ENCODE assay signal across 1 cellular context in the genomic region with DNA sequence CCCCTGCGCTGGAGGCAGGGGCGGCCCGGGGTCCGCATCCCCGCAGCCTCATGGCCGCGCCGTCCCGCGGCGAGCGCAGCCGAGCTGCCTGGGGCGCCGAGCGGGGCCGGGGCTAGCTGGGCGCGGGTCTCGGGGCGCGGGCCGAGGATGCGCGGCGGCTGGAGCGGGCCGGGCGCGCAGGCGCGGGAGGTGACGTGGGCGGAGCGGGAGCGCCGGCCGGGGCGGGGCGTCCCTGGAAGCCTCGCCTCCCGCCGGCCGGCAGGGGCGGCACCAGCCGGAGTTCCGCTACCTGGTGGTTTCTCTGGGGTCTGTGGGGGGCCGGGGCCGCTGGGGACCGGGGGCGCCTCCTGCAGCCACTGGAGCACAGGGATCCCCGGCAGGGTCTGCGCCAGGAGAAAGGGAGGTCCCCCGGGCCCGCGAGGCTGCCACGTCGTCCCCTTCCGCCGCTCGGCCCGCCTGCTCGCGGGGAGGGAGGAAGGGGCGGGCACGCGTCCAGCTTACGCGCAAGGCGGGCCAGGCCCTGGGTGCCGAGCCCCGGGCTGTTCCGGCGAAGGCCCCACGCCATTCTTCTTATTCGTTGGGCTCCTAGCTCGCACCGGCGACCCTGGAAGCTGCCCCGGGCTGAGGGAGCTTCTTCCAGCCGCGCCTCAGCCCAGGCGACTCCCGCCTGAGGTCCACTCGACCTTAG.
A peak's percentile ranks its signal among the peaks of the same experiment; 100 is the strongest.
TF ChIP-seq lines count a peak whose summit lies in the region.

A gene with protein sequence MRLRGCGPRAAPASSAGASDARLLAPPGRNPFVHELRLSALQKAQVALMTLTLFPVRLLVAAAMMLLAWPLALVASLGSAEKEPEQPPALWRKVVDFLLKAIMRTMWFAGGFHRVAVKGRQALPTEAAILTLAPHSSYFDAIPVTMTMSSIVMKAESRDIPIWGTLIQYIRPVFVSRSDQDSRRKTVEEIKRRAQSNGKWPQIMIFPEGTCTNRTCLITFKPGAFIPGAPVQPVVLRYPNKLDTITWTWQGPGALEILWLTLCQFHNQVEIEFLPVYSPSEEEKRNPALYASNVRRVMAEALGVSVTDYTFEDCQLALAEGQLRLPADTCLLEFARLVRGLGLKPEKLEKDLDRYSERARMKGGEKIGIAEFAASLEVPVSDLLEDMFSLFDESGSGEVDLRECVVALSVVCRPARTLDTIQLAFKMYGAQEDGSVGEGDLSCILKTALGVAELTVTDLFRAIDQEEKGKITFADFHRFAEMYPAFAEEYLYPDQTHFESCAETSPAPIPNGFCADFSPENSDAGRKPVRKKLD (minus strand): TSS at position 168 of the 688 bp plus-strand sequence. CDS start 116 bp downstream, at position 52.

TF ChIP-seq in HEK293, 187 proteins besides CTCF, POLR2A, EP300 and RAD21 (continued from another document and continues in another):
- TF ChIP-seq, protein P1, sequence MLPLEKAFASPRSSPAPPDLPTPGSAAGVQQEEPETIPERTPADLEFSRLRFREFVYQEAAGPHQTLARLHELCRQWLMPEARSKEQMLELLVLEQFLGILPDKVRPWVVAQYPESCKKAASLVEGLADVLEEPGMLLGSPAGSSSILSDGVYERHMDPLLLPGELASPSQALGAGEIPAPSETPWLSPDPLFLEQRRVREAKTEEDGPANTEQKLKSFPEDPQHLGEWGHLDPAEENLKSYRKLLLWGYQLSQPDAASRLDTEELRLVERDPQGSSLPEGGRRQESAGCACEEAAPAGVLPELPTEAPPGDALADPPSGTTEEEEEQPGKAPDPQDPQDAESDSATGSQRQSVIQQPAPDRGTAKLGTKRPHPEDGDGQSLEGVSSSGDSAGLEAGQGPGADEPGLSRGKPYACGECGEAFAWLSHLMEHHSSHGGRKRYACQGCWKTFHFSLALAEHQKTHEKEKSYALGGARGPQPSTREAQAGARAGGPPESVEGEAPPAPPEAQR (tag by site-specific recombination; IDR thresholded peaks at IDR 0.05) = no peak
- TF ChIP-seq ZNF629 (tag by site-specific recombination; IDR thresholded peaks at IDR 0.05) (no peak), SETDB1 (IDR thresholded peaks at IDR 0.05; ENCODE audit: insufficient read length, low read length) (no peak), ZNF10 (tag by site-specific recombination; IDR thresholded peaks at IDR 0.05) (no peak), BCL11B (tag by site-specific recombination; IDR thresholded peaks at IDR 0.05; ENCODE audit: low read depth) (peak; percentile 39; the same call in 1 of the 2 replicates), ZNF112 (tag by site-specific recombination; IDR thresholded peaks at IDR 0.05) (no peak), ZNF610 (tag by site-specific recombination; IDR thresholded peaks at IDR 0.05; ENCODE audit: borderline replicate concordance) (no peak), ZNF843 (tag by site-specific recombination; IDR thresholded peaks at IDR 0.05) (no peak), GLIS1 (tag by site-specific recombination; IDR thresholded peaks at IDR 0.05) (peak; percentile 92), ZNF544 (tag by site-specific recombination; IDR thresholded peaks at IDR 0.05) (no peak), ZNF133 (tag by site-specific recombination; IDR thresholded peaks at IDR 0.05) (no peak), ZNF114 (tag by site-specific recombination; IDR thresholded peaks at IDR 0.05) (no peak), FEZF1 (tag by site-specific recombination; IDR thresholded peaks at IDR 0.05) (no peak), ZNF624 (tag by site-specific recombination; IDR thresholded peaks at IDR 0.05) (no peak), ZNF664 (tag by site-specific recombination; IDR thresholded peaks at IDR 0.05) (no peak), ZNF292 (tag by site-specific recombination; IDR thresholded peaks at IDR 0.05; ENCODE audit: borderline replicate concordance, low read depth) (no peak), ZNF76 (tag by site-specific recombination; IDR thresholded peaks at IDR 0.05; ENCODE audit: borderline replicate concordance, low read depth) (peak; percentile 35; the same call in 1 of the 2 replicates), ZNF530 (tag by site-specific recombination; IDR thresholded peaks at IDR 0.05; ENCODE audit: low read depth) (no peak), ZNF423 (tag by site-specific recombination; IDR thresholded peaks at IDR 0.05) (0 out of 2 replicates have a peak, but pooled peaks have one; percentile 29), ZNF324 (tag by site-specific recombination; IDR thresholded peaks at IDR 0.05) (no peak), MZF1 (tag by site-specific recombination; IDR thresholded peaks at IDR 0.05; ENCODE audit: borderline replicate concordance) (no peak), SP2 (tag by site-specific recombination; IDR thresholded peaks at IDR 0.05) (peak; percentile 88), HOXC10 (CRISPR knock-in tag; IDR thresholded peaks at IDR 0.05) (no peak), ZNF211 (tag by site-specific recombination; IDR thresholded peaks at IDR 0.05; ENCODE audit: low read depth) (no peak), ZNF214 (tag by site-specific recombination; IDR thresholded peaks at IDR 0.05; ENCODE audit: borderline replicate concordance) (no peak), ZNF768 (tag by site-specific recombination; IDR thresholded peaks at IDR 0.05) (no peak), ZNF626 (tag by site-specific recombination; IDR thresholded peaks at IDR 0.05) (no peak; the same call in 1 of the 2 replicates), OVOL3 (tag by site-specific recombination; IDR thresholded peaks at IDR 0.05) (no peak)
- TF ChIP-seq, protein P2, sequence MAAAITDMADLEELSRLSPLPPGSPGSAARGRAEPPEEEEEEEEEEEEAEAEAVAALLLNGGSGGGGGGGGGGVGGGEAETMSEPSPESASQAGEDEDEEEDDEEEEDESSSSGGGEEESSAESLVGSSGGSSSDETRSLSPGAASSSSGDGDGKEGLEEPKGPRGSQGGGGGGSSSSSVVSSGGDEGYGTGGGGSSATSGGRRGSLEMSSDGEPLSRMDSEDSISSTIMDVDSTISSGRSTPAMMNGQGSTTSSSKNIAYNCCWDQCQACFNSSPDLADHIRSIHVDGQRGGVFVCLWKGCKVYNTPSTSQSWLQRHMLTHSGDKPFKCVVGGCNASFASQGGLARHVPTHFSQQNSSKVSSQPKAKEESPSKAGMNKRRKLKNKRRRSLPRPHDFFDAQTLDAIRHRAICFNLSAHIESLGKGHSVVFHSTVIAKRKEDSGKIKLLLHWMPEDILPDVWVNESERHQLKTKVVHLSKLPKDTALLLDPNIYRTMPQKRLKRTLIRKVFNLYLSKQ (tag by site-specific recombination; IDR thresholded peaks at IDR 0.05; ENCODE audit: borderline replicate concordance) = no peak
- TF ChIP-seq, protein P3, sequence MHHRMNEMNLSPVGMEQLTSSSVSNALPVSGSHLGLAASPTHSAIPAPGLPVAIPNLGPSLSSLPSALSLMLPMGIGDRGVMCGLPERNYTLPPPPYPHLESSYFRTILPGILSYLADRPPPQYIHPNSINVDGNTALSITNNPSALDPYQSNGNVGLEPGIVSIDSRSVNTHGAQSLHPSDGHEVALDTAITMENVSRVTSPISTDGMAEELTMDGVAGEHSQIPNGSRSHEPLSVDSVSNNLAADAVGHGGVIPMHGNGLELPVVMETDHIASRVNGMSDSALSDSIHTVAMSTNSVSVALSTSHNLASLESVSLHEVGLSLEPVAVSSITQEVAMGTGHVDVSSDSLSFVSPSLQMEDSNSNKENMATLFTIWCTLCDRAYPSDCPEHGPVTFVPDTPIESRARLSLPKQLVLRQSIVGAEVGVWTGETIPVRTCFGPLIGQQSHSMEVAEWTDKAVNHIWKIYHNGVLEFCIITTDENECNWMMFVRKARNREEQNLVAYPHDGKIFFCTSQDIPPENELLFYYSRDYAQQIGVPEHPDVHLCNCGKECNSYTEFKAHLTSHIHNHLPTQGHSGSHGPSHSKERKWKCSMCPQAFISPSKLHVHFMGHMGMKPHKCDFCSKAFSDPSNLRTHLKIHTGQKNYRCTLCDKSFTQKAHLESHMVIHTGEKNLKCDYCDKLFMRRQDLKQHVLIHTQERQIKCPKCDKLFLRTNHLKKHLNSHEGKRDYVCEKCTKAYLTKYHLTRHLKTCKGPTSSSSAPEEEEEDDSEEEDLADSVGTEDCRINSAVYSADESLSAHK (tag by site-specific recombination; IDR thresholded peaks at IDR 0.05) = peak; percentile 44; the same call in 1 of the 2 replicates
- TF ChIP-seq, protein P4, sequence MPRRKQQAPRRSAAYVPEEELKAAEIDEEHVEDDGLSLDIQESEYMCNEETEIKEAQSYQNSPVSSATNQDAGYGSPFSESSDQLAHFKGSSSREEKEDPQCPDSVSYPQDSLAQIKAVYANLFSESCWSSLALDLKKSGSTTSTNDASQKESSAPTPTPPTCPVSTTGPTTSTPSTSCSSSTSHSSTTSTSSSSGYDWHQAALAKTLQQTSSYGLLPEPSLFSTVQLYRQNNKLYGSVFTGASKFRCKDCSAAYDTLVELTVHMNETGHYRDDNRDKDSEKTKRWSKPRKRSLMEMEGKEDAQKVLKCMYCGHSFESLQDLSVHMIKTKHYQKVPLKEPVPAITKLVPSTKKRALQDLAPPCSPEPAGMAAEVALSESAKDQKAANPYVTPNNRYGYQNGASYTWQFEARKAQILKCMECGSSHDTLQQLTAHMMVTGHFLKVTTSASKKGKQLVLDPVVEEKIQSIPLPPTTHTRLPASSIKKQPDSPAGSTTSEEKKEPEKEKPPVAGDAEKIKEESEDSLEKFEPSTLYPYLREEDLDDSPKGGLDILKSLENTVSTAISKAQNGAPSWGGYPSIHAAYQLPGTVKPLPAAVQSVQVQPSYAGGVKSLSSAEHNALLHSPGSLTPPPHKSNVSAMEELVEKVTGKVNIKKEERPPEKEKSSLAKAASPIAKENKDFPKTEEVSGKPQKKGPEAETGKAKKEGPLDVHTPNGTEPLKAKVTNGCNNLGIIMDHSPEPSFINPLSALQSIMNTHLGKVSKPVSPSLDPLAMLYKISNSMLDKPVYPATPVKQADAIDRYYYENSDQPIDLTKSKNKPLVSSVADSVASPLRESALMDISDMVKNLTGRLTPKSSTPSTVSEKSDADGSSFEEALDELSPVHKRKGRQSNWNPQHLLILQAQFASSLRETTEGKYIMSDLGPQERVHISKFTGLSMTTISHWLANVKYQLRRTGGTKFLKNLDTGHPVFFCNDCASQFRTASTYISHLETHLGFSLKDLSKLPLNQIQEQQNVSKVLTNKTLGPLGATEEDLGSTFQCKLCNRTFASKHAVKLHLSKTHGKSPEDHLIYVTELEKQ (tag by site-specific recombination; IDR thresholded peaks at IDR 0.05; ENCODE audit: borderline replicate concordance) = no peak
- TF ChIP-seq, protein P5, sequence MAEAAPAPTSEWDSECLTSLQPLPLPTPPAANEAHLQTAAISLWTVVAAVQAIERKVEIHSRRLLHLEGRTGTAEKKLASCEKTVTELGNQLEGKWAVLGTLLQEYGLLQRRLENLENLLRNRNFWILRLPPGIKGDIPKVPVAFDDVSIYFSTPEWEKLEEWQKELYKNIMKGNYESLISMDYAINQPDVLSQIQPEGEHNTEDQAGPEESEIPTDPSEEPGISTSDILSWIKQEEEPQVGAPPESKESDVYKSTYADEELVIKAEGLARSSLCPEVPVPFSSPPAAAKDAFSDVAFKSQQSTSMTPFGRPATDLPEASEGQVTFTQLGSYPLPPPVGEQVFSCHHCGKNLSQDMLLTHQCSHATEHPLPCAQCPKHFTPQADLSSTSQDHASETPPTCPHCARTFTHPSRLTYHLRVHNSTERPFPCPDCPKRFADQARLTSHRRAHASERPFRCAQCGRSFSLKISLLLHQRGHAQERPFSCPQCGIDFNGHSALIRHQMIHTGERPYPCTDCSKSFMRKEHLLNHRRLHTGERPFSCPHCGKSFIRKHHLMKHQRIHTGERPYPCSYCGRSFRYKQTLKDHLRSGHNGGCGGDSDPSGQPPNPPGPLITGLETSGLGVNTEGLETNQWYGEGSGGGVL (tag by site-specific recombination; IDR thresholded peaks at IDR 0.05) = no peak
- TF ChIP-seq, protein P6, sequence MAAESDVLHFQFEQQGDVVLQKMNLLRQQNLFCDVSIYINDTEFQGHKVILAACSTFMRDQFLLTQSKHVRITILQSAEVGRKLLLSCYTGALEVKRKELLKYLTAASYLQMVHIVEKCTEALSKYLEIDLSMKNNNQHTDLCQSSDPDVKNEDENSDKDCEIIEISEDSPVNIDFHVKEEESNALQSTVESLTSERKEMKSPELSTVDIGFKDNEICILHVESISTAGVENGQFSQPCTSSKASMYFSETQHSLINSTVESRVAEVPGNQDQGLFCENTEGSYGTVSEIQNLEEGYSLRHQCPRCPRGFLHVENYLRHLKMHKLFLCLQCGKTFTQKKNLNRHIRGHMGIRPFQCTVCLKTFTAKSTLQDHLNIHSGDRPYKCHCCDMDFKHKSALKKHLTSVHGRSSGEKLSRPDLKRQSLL (tag by site-specific recombination; IDR thresholded peaks at IDR 0.05) = no peak
- TF ChIP-seq, protein P7, sequence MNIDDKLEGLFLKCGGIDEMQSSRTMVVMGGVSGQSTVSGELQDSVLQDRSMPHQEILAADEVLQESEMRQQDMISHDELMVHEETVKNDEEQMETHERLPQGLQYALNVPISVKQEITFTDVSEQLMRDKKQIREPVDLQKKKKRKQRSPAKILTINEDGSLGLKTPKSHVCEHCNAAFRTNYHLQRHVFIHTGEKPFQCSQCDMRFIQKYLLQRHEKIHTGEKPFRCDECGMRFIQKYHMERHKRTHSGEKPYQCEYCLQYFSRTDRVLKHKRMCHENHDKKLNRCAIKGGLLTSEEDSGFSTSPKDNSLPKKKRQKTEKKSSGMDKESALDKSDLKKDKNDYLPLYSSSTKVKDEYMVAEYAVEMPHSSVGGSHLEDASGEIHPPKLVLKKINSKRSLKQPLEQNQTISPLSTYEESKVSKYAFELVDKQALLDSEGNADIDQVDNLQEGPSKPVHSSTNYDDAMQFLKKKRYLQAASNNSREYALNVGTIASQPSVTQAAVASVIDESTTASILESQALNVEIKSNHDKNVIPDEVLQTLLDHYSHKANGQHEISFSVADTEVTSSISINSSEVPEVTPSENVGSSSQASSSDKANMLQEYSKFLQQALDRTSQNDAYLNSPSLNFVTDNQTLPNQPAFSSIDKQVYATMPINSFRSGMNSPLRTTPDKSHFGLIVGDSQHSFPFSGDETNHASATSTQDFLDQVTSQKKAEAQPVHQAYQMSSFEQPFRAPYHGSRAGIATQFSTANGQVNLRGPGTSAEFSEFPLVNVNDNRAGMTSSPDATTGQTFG (tag by site-specific recombination; IDR thresholded peaks at IDR 0.05; ENCODE audit: borderline replicate concordance) = no peak
- TF ChIP-seq, protein P8, sequence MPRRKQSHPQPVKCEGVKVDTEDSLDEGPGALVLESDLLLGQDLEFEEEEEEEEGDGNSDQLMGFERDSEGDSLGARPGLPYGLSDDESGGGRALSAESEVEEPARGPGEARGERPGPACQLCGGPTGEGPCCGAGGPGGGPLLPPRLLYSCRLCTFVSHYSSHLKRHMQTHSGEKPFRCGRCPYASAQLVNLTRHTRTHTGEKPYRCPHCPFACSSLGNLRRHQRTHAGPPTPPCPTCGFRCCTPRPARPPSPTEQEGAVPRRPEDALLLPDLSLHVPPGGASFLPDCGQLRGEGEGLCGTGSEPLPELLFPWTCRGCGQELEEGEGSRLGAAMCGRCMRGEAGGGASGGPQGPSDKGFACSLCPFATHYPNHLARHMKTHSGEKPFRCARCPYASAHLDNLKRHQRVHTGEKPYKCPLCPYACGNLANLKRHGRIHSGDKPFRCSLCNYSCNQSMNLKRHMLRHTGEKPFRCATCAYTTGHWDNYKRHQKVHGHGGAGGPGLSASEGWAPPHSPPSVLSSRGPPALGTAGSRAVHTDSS (tag by site-specific recombination; IDR thresholded peaks at IDR 0.05) = no peak
